ENCODE assay signal across 14 cellular contexts in genomic region chr4:137640156-137640837, GRCh38.
DNase-seq lines count a peak whose midpoint lies in the region; ATAC-seq lines count a peak whose summit lies in the region.
"Had no signal": no experiment of that assay in that cellular context is flagged by ENCODE, and none has a peak within 500 bp of the region (broad histone marks: within the 10 kb centered on the region; RNA-seq: fewer than 3 reads in every experiment).

No MANE protein-coding gene starts in this region.

- peaks cover 57% of the 10 kb centered on the region for H3K4me1 ChIP-seq in adipocyte (ENCODE audit: control insufficient read depth, insufficient read depth, low read length)
- no peaks in the 10 kb centered on the region for H3K4me1 ChIP-seq in aorta (ENCODE audit: control insufficient read depth in 1 of 2, insufficient read depth in 2 of 2, low read length in 2 of 2)

- H3K27me3 ChIP-seq in adipocyte (replicated peaks; ENCODE audit: control insufficient read depth, insufficient read depth, low read length) (no peaks in the 10 kb centered on the region), aorta (ENCODE audit: control insufficient read depth in 1 of 2, insufficient read depth in 2 of 2, low read length in 1 of 2) (no peaks in the 10 kb centered on the region)
- H3K27me3 ChIP-seq: esophagus muscularis mucosa had no signal

- intact Hi-C loops in Right ventricle myocardium inferior (cut with DNase I) (no loop called here), aorta (cut with DNase I) (no loop called here)

- H3K36me3 ChIP-seq in adipocyte (ENCODE audit: control insufficient read depth, insufficient read depth, low read length, severe bottlenecking) (no peaks in the 10 kb centered on the region), aorta (ENCODE audit: control insufficient read depth in 1 of 2, insufficient read depth in 2 of 2, low read length in 1 of 2) (no peaks in the 10 kb centered on the region)
- H3K36me3 ChIP-seq: esophagus muscularis mucosa had no signal

- 96% methylated on average over 4 of the region's 4 CpGs for WGBS in aorta, 2 donors

- DNase-seq in adipocyte (ENCODE audit: low read depth), result no peak
- no peak for DNase-seq in Right ventricle myocardium inferior (ENCODE audit: missing footprints)
- no peak for DNase-seq in aorta
- DNase-seq in iPS-NIHi11 (ENCODE audit: low spot score), result no peak
- DNase-seq: NCI-H2029; NCI-H510A treated with DMSO at 0.1 percent for 48 hours; SIG-M5; stimulated activated CD4-positive, alpha-beta T cell treated with anti-CD3 and anti-CD28 coated beads, Interleukin-2, amount 100 ng/mL, for 24 hours; T-helper 2 cell had no signal

- no peak overlapping the region for H3K27ac ChIP-seq in aorta (ENCODE audit: low read depth in 1 of 2, low read length in 2 of 2)
- H3K27ac ChIP-seq: esophagus muscularis mucosa had no signal

- ATAC-seq in GM18861 (IDR thresholded peaks at IDR 0.05; ENCODE audit: unreplicated experiment), result peak; percentile 75
- peak; percentile 57 for ATAC-seq in GM21526 (IDR thresholded peaks at IDR 0.05; ENCODE audit: low FRiP score, unreplicated experiment)
- ATAC-seq in HG03159 (IDR thresholded peaks at IDR 0.05; ENCODE audit: unreplicated experiment), result peak; percentile 66
- no peak for ATAC-seq in Right ventricle myocardium inferior
- no peak for ATAC-seq in aorta (ENCODE audit: low FRiP score)
- ATAC-seq: sciatic nerve had no signal

- peak overlapping the region; percentile 56 for H3K9ac ChIP-seq in adipocyte (ENCODE audit: low read length)

- H3K4me3 ChIP-seq in adipocyte (ENCODE audit: low read length) (no peak overlapping the region), aorta (ENCODE audit: low read length in 2 of 2) (no peak overlapping the region)
- H3K4me3 ChIP-seq: esophagus muscularis mucosa had no signal

- no peaks in the 10 kb centered on the region for H3K9me3 ChIP-seq in adipocyte (ENCODE audit: control insufficient read depth, low read length)
- no peaks in the 10 kb centered on the region for H3K9me3 ChIP-seq in aorta (ENCODE audit: control insufficient read depth, low read length)
- H3K9me3 ChIP-seq: esophagus muscularis mucosa had no signal

Comparison
In these comparisons a context has a peak if more than half of its experiments do, and no peak if none do; other contexts are left out.
1. ATAC-seq: peak in GM18861 (single experiment), GM21526 (single experiment) and HG03159 (single experiment); none in Right ventricle myocardium inferior (single experiment) and aorta (single experiment).